In the genomic region with DNA sequence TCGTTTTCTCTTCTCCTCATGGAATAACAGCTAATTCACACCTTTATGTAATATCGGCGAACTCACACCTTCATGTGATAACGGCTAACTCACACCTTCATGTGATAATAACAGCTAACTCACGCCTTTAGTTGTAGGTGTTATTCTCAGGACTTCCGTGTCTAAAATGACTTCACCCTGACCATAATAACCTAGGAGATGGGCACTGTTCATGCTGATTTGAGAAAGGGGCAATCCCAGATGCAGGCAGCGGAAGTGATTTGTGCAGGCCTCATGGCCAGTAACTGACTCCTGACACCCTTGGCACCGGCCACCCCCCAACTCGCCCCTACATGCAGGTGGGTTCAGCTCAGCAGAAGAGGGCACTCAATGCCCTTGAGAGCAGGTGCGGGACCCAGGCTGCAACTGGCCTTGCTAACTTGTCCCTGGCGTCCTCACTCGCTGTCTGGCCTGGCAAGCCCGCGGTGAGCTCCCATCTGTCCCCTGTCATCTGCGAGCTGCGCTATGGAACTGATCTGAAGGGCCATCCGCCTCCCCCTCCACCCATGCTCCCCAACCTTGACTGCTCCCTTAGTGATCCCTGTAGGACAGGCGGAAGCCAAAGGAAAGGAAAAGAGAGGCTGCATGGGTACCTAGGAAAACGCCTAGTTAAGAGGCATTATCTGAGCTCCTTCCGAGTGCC, we compare ENCODE assay signal across 19 cellular contexts. TPM values are rescaled to one million over a fixed set of nuclear protein-coding genes. Genes with fewer than 3 reads are reported as not detected.
DNase-seq lines count a peak whose midpoint lies in the region; ATAC-seq and TF ChIP-seq lines count a peak whose summit lies in the region.
"Had no signal": no experiment of that assay in that cellular context is flagged by ENCODE, and none has a peak within 500 bp of the region (broad histone marks: within the 10 kb centered on the region; RNA-seq: fewer than 3 reads in every experiment).

No MANE protein-coding gene starts in this region.

- H3K9me3 ChIP-seq in iPS-20b (ENCODE audit: insufficient read depth, low read depth, low read length) (no peaks in the 10 kb centered on the region), PC-9 (ENCODE audit: insufficient read depth, low read depth) (no peaks in the 10 kb centered on the region)
- H3K9me3 ChIP-seq: transverse colon had no signal

- no peaks in the 10 kb centered on the region for H3K4me1 Mint-ChIP-seq in T-helper 2 cell treated with Interferon-gamma antibody and Interleukin-4, amounts not matched to agents 5 μg/mL and 100 μg/mL, for 36 hours (ENCODE audit: low read depth)
- H3K4me1 Mint-ChIP-seq in activated T-cell treated with anti-CD3 and anti-CD28 coated beads, Interleukin-2, amount 50 U/mL, for 4 hours (ENCODE audit: low read depth), result peaks cover 4% of the 10 kb centered on the region

- H3K4me3 ChIP-seq in iPS-20b (ENCODE audit: low read length) (peak overlapping the region; percentile 21; the same call in 1 of the 2 replicates), PC-9 (no peak overlapping the region)
- H3K4me3 ChIP-seq: transverse colon had no signal

- POLR2A ChIA-PET in PC-9 (lab: Charles Lee; ENCODE audit: unreplicated experiment), result no interaction called here

- no peak for TF ChIP-seq CTCF in PC-9 (conservative IDR thresholded peaks at IDR 0.05)

- CTCF ChIA-PET in PC-9 (lab: Charles Lee), result no interaction called here

- DNase-seq in COR-L47 (lab: John Stamatoyannopoulos, UW) (peak; percentile 92), NCI-H1092 (lab: John Stamatoyannopoulos, UW) (peak; percentile 45), NCI-H774 (lab: John Stamatoyannopoulos, UW) (peak; percentile 87), PC-9 (no peak), posterior vena cava (ENCODE audit: low spot score) (no peak)
- no peak for DNase-seq in T-helper 2 cell treated with Interferon-gamma antibody and Interleukin-4, amounts not matched to agents 5 μg/mL and 100 μg/mL, for 36 hours (ENCODE audit: low spot score)
- DNase-seq in activated T-cell treated with anti-CD3 and anti-CD28 coated beads, Interleukin-2, amount 50 U/mL, for 4 hours, result no peak
- DNase-seq: activated CD4-positive, alpha-beta T cell treated with anti-CD3 and anti-CD28 coated beads, Interleukin-2, amount 50 U/mL, for 48 hours; activated T-cell treated with anti-CD3 and anti-CD28 coated beads, Interleukin-2, amount 50 U/mL, for 72 hours; CD8-positive, alpha-beta T cell; effector CD8-positive, alpha-beta T cell; GF-D8; Karpas-422; left cardiac atrium; posterior cingulate gyrus; stimulated activated naive B cell treated with anti-CD40 and anti-IgM and Interleukin-4, amounts not matched to agents 10 μg/mL and 1 μg/mL and 100 μg/mL, for 72 hours had no signal

- no peaks in the 10 kb centered on the region for H3K36me3 Mint-ChIP-seq in T-helper 2 cell treated with Interferon-gamma antibody and Interleukin-4, amounts not matched to agents 5 μg/mL and 100 μg/mL, for 36 hours (ENCODE audit: low read depth)
- no peaks in the 10 kb centered on the region for H3K36me3 Mint-ChIP-seq in activated T-cell treated with anti-CD3 and anti-CD28 coated beads, Interleukin-2, amount 50 U/mL, for 4 hours (ENCODE audit: insufficient read depth)
- H3K36me3 Mint-ChIP-seq: CD8-positive, alpha-beta T cell had no signal

- no peaks in the 10 kb centered on the region for H3K27me3 ChIP-seq in iPS-20b (ENCODE audit: insufficient read depth, low read length)
- no peaks in the 10 kb centered on the region for H3K27me3 ChIP-seq in PC-9 (ENCODE audit: insufficient read depth, low read depth)
- H3K27me3 ChIP-seq: transverse colon had no signal

- no peak overlapping the region for H3K9ac ChIP-seq in iPS-20b (ENCODE audit: low read depth, low read length)

- H3K36me3 ChIP-seq in iPS-20b (ENCODE audit: insufficient read depth, low read depth, low read length) (no peaks in the 10 kb centered on the region), PC-9 (ENCODE audit: low read depth) (no peaks in the 10 kb centered on the region)
- H3K36me3 ChIP-seq: transverse colon had no signal

- H4K20me1 ChIP-seq in PC-9 (ENCODE audit: insufficient read depth), result no peaks in the 10 kb centered on the region

- no peaks in the 10 kb centered on the region for H3K9me3 Mint-ChIP-seq in T-helper 2 cell treated with Interferon-gamma antibody and Interleukin-4, amounts not matched to agents 5 μg/mL and 100 μg/mL, for 36 hours
- H3K9me3 Mint-ChIP-seq in activated T-cell treated with anti-CD3 and anti-CD28 coated beads, Interleukin-2, amount 50 U/mL, for 4 hours, result no peaks in the 10 kb centered on the region
- H3K9me3 Mint-ChIP-seq: activated T-cell treated with anti-CD3 and anti-CD28 coated beads, Interleukin-2, amount 50 U/mL, for 72 hours had no signal

- no peak overlapping the region for H3K4me2 ChIP-seq in PC-9

- ATAC-seq in activated T-cell treated with anti-CD3 and anti-CD28 coated beads, Interleukin-2, amount 50 U/mL, for 4 hours, result no peak
- ATAC-seq: activated T-cell treated with anti-CD3 and anti-CD28 coated beads, Interleukin-2, amount 50 U/mL, for 72 hours; CD8-positive, alpha-beta T cell had no signal

- intact Hi-C loops in PC-9 (cut with micrococcal nuclease; ENCODE audit: unreplicated experiment), result no loop called here
- intact Hi-C loops in posterior vena cava (cut with DNase I), result no loop called here

- peaks cover 24% of the 10 kb centered on the region for H3K4me1 ChIP-seq in iPS-20b (ENCODE audit: insufficient read depth, low read length)
- peaks cover 12% of the 10 kb centered on the region for H3K4me1 ChIP-seq in PC-9 (replicated peaks; ENCODE audit: insufficient read depth)
- H3K4me1 ChIP-seq: transverse colon had no signal

- no peaks in the 10 kb centered on the region for H3K9me2 ChIP-seq in PC-9 (ENCODE audit: insufficient read depth)

- peaks cover 6% of the 10 kb centered on the region for H3K27me3 Mint-ChIP-seq in T-helper 2 cell treated with Interferon-gamma antibody and Interleukin-4, amounts not matched to agents 5 μg/mL and 100 μg/mL, for 36 hours (ENCODE audit: low read depth)
- H3K27me3 Mint-ChIP-seq in activated T-cell treated with anti-CD3 and anti-CD28 coated beads, Interleukin-2, amount 50 U/mL, for 4 hours (ENCODE audit: low read depth), result peaks cover 3% of the 10 kb centered on the region

- H3K27ac ChIP-seq in iPS-20b (ENCODE audit: low read length), result no peak overlapping the region
- no peak overlapping the region for H3K27ac ChIP-seq in PC-9
- H3K27ac ChIP-seq: HL-60, transverse colon had no signal

- H2AFZ ChIP-seq in PC-9, result no peak overlapping the region

- no peak overlapping the region for H3K4me3 Mint-ChIP-seq in T-helper 2 cell treated with Interferon-gamma antibody and Interleukin-4, amounts not matched to agents 5 μg/mL and 100 μg/mL, for 36 hours
- H3K4me3 Mint-ChIP-seq in activated T-cell treated with anti-CD3 and anti-CD28 coated beads, Interleukin-2, amount 50 U/mL, for 4 hours, result no peak overlapping the region
- H3K4me3 Mint-ChIP-seq: activated T-cell treated with anti-CD3 and anti-CD28 coated beads, Interleukin-2, amount 50 U/mL, for 72 hours; CD8-positive, alpha-beta T cell; stimulated activated naive B cell treated with anti-CD40 and anti-IgM and Interleukin-4, amounts not matched to agents 10 μg/mL and 1 μg/mL and 100 μg/mL, for 72 hours had no signal

- no peaks in the 10 kb centered on the region for H3K79me2 ChIP-seq in PC-9 (ENCODE audit: low read depth)

- BruUV-seq in PC-9 (replicated peaks; lab: Mats Ljungman, UMichigan), result no TSS peak

- peaks cover 13% of the 10 kb centered on the region for H3F3A ChIP-seq in PC-9 (ENCODE audit: insufficient read depth, low read depth)

- H3K27ac Mint-ChIP-seq in T-helper 2 cell treated with Interferon-gamma antibody and Interleukin-4, amounts not matched to agents 5 μg/mL and 100 μg/mL, for 36 hours, result no peak overlapping the region
- H3K27ac Mint-ChIP-seq: activated T-cell treated with anti-CD3 and anti-CD28 coated beads, Interleukin-2, amount 50 U/mL, for 72 hours; CD8-positive, alpha-beta T cell; stimulated activated naive B cell treated with anti-CD40 and anti-IgM and Interleukin-4, amounts not matched to agents 10 μg/mL and 1 μg/mL and 100 μg/mL, for 72 hours had no signal

RNA-seq across cellular contexts. Expression of a gene that starts 42.6 kb away (rescaled TPM):
- total RNA-seq in PC-9 (2021), result 29.6 and 30.0 TPM in 2 replicates
- total RNA-seq in activated T-cell treated with anti-CD3 and anti-CD28 coated beads, Interleukin-2, amount 50 U/mL, for 4 hours, result under 1 TPM; 0.23 to 0.73 (median 0.69) TPM
- total RNA-seq in posterior vena cava, result 10 to 100 TPM in 1 of 2 donors, 1 to 10 TPM in 1; 7.4 to 17.2 TPM

RNA-seq across cellular contexts. Expression of a gene that starts 53.5 kb away (rescaled TPM):
- total RNA-seq in PC-9 (2021), result 60.1 and 79.4 TPM in 2 replicates
- 10 to 100 TPM; 13.0 to 15.4 (median 13.6) TPM for total RNA-seq in activated T-cell treated with anti-CD3 and anti-CD28 coated beads, Interleukin-2, amount 50 U/mL, for 4 hours
- total RNA-seq in posterior vena cava, result 10 to 100 TPM; 44.1 to 45.0 TPM

Comparison
In these comparisons a context has a peak if more than half of its experiments do, and no peak if none do; other contexts are left out.
1. DNase-seq: peak in COR-L47 (single experiment), NCI-H1092 (single experiment) and NCI-H774 (single experiment); none in T-helper 2 cell treated with Interferon-gamma antibody and Interleukin-4, amounts not matched to agents 5 μg/mL and 100 μg/mL, for 36 hours (single experiment), PC-9 (0 of 2), activated T-cell treated with anti-CD3 and anti-CD28 coated beads, Interleukin-2, amount 50 U/mL, for 4 hours (single experiment) and posterior vena cava (single experiment).
2. RNA of a gene that starts 42.6 kb away (total RNA-seq): 29.6 to 30.0 TPM in PC-9 and 7.4 to 17.2 TPM in posterior vena cava; 0.23 to 0.73 TPM in activated T-cell treated with anti-CD3 and anti-CD28 coated beads, Interleukin-2, amount 50 U/mL, for 4 hours; every median in the first group is over 4 times any median in the second.